10 cellular contexts compared by ENCODE assay signal in genomic region chr12:55724940-55725309, GRCh38. TPM values are rescaled to one million over a fixed set of nuclear protein-coding genes. Genes with fewer than 3 reads are reported as not detected.
A peak's percentile ranks its signal among the peaks of the same experiment; 100 is the strongest.
DNase-seq lines count a peak whose midpoint lies in the region; FAIRE-seq and TF ChIP-seq lines count a peak whose summit lies in the region.
"Had no signal": no experiment of that assay in that cellular context is flagged by ENCODE, and none has a peak within 500 bp of the region (broad histone marks: within the 10 kb centered on the region; RNA-seq: fewer than 3 reads in every experiment).

No MANE protein-coding gene starts in this region.

- H3K4me3 ChIP-seq in mammary epithelial cell (replicated peaks in 1 of 3; ENCODE audit: insufficient read depth in 1 of 3, low read depth in 2 of 3, low read length in 3 of 3), result no peak overlapping the region
- no peak overlapping the region for H3K4me3 ChIP-seq in spleen

- no peaks in the 10 kb centered on the region for H3K27me3 ChIP-seq in mammary epithelial cell (ENCODE audit: insufficient read depth, low read length)
- no peaks in the 10 kb centered on the region for H3K27me3 ChIP-seq in spleen (replicated peaks in 1 of 7)

- dilution Hi-C loops in mammary epithelial cell (cut with HindIII; ENCODE audit: low sequenced_read_pairs), result loop anchor here (5.0 to 10.0 kb wide), 2 partner anchors 48 to 230 kb away; no protein-coding TSS in a partner anchor

- H3K79me2 ChIP-seq in mammary epithelial cell (ENCODE audit: insufficient read depth, low read length), result peaks cover 37% of the 10 kb centered on the region

- no peak overlapping the region for H3K9ac ChIP-seq in mammary epithelial cell (ENCODE audit: insufficient read depth, low read length)

- no peaks in the 10 kb centered on the region for H3K9me3 Mint-ChIP-seq in MCF 10A (ENCODE audit: unreplicated experiment)
- H3K9me3 Mint-ChIP-seq in brain, result no peaks in the 10 kb centered on the region
- no peaks in the 10 kb centered on the region for H3K9me3 Mint-ChIP-seq in nephron
- no peaks in the 10 kb centered on the region for H3K9me3 Mint-ChIP-seq in type B pancreatic cell
- H3K9me3 Mint-ChIP-seq: naive B cell had no signal

- H3K4me2 ChIP-seq in mammary epithelial cell (ENCODE audit: insufficient read depth, low read depth, low read length), result no peak overlapping the region

- H3K27ac ChIP-seq in mammary epithelial cell (ENCODE audit: insufficient read depth, low read depth, low read length) (no peak overlapping the region), spleen (peak overlapping the region in 4 of 8 donors; percentile 15 to 64 (median 40))

- CTCF ChIA-PET in MCF 10A (lab: Yijun Ruan, JAX) (interaction anchor here (0.6 to 1.8 kb wide), 6 partner anchors 8 to 1325 kb away, joined by 3 to 10 read pairs (median 4); no protein-coding TSS in a partner anchor), mammary epithelial cell (lab: Charles Lee; ENCODE audit: low non-redundant PET) (interaction anchor here (0.6 to 0.7 kb wide), 2 partner anchors 12 to 64 kb away, joined by 3 to 8 read pairs; no protein-coding TSS in a partner anchor)

- H3K9me3 ChIP-seq in mammary epithelial cell (replicated peaks; ENCODE audit: insufficient read depth, low read length) (no peaks in the 10 kb centered on the region), spleen (no peaks in the 10 kb centered on the region)

- TF ChIP-seq CTCF in MCF 10A (IDR thresholded peaks at IDR 0.05; ENCODE audit: unreplicated experiment), result no peak
- no peak for TF ChIP-seq CTCF in mammary epithelial cell (conservative IDR thresholded peaks at IDR 0.05 in 1 of 2, IDR thresholded peaks at IDR 0.05 in 1 of 2; ENCODE audit: extremely low read depth in 1 of 2, insufficient read depth in 1 of 2, low read depth in 1 of 2, low read length in 2 of 2)
- peak in 1 of 2 experiments; percentile 1 for TF ChIP-seq CTCF in brain (conservative IDR thresholded peaks at IDR 0.05)
- no peak for TF ChIP-seq CTCF in nephron (IDR thresholded peaks at IDR 0.05; ENCODE audit: unreplicated experiment in 3 of 3)
- peak; percentile 13 for TF ChIP-seq CTCF in type B pancreatic cell (conservative IDR thresholded peaks at IDR 0.05)
- TF ChIP-seq CTCF in spleen (IDR thresholded peaks at IDR 0.05 in 8 of 11, conservative IDR thresholded peaks at IDR 0.05 in 3 of 11), result no peak

- H3K4me1 ChIP-seq in mammary epithelial cell (ENCODE audit: insufficient read depth, low read length), result peaks cover 33% of the 10 kb centered on the region
- peaks cover 34 to 92% (median 66%) of the 10 kb centered on the region in 6 donors for H3K4me1 ChIP-seq in spleen

- BruUV-seq in MCF 10A (replicated peaks; lab: Mats Ljungman, UMichigan) (no TSS peak), mammary epithelial cell (replicated peaks; lab: Mats Ljungman, UMichigan) (no TSS peak)

- WGBS in mammary epithelial cell (ENCODE audit: low coverage, missing lambda C conversion rate), result 63% methylated on average over 3 of the region's 3 CpGs
- 55 to 73% (median 66%) methylated on average over 3 of the region's 3 CpGs for WGBS in spleen, 5 donors

- no peak overlapping the region for H3K27ac Mint-ChIP-seq in MCF 10A (ENCODE audit: low read depth, unreplicated experiment)
- peak overlapping the region; percentile 72 to 98 (median 80) for H3K27ac Mint-ChIP-seq in brain
- H3K27ac Mint-ChIP-seq in nephron, result peak overlapping the region; percentile 46 to 66 (median 48)
- H3K27ac Mint-ChIP-seq in type B pancreatic cell, result peak overlapping the region; percentile 17

- H3K36me3 Mint-ChIP-seq in MCF 10A (ENCODE audit: insufficient read depth, unreplicated experiment) (peaks cover 42% of the 10 kb centered on the region), brain (peaks cover 31% of the 10 kb centered on the region), nephron (ENCODE audit: low read depth) (peaks cover 38% of the 10 kb centered on the region), type B pancreatic cell (peaks cover 16% of the 10 kb centered on the region)
- H3K36me3 Mint-ChIP-seq: naive B cell had no signal

- H4K20me1 ChIP-seq in mammary epithelial cell (ENCODE audit: insufficient read depth, low read length), result no peaks in the 10 kb centered on the region

- POLR2A ChIA-PET in MCF 10A (lab: Yijun Ruan, JAX), result interaction anchor here (0.6 to 1.3 kb wide), 3 partner anchors 9 to 1293 kb away, joined by 3 to 5 read pairs (median 3); no protein-coding TSS in a partner anchor

- no peaks in the 10 kb centered on the region for H3K27me3 Mint-ChIP-seq in MCF 10A (ENCODE audit: insufficient read depth, unreplicated experiment)
- peaks cover 6% of the 10 kb centered on the region for H3K27me3 Mint-ChIP-seq in brain
- peaks cover 5% of the 10 kb centered on the region for H3K27me3 Mint-ChIP-seq in nephron (ENCODE audit: low read depth)
- no peaks in the 10 kb centered on the region for H3K27me3 Mint-ChIP-seq in type B pancreatic cell
- H3K27me3 Mint-ChIP-seq: naive B cell had no signal

- TF ChIP-seq POLR2A in spleen (IDR thresholded peaks at IDR 0.05) (no peak), GM12892 (IDR thresholded peaks at IDR 0.05; ENCODE audit: low read depth, low read length) (no peak)

- DNase-seq in MCF 10A (ENCODE audit: unreplicated experiment) (no peak), mammary epithelial cell (no peak), type B pancreatic cell (ENCODE audit: extremely low spot score, unreplicated experiment) (no peak), spleen (no peak), NCI-H1436 treated with DMSO at 0.1 percent for 48 hours (lab: John Stamatoyannopoulos, UW) (no peak), GM12892 (ENCODE audit: insufficient read length) (no peak)
- DNase-seq: NCI-H187 treated with DMSO at 0.1 percent for 48 hours had no signal

- H3K36me3 ChIP-seq in mammary epithelial cell (ENCODE audit: insufficient read depth, low read length) (peaks cover 13% of the 10 kb centered on the region), spleen (peaks cover 0 to 77% (median 42%) of the 10 kb centered on the region in 6 donors)

- in situ Hi-C loops in mammary epithelial cell (cut with MboI; ENCODE audit: low sequenced_read_pairs in 2 of 2), result loop anchor here (25.0 kb wide), 2 partner anchors 362 to 487 kb away; partner anchors contain the start of genes ERBB3 (in 1 of the 2), NABP2 (in 1 of the 2) and RNF41 (in 1 of the 2)

- H3K4me3 Mint-ChIP-seq in MCF 10A (ENCODE audit: unreplicated experiment), result peak overlapping the region; percentile 3
- H3K4me3 Mint-ChIP-seq in brain, result peak overlapping the region; percentile 39 to 89 (median 51)
- H3K4me3 Mint-ChIP-seq in nephron, result peak overlapping the region; percentile 70 to 94 (median 90)
- H3K4me3 Mint-ChIP-seq in type B pancreatic cell, result peak overlapping the region; percentile 42

- peaks cover 14% of the 10 kb centered on the region for H3K4me1 Mint-ChIP-seq in MCF 10A (ENCODE audit: insufficient read depth, unreplicated experiment)
- peaks cover 51% of the 10 kb centered on the region for H3K4me1 Mint-ChIP-seq in brain
- H3K4me1 Mint-ChIP-seq in nephron, result peaks cover 56% of the 10 kb centered on the region
- H3K4me1 Mint-ChIP-seq in type B pancreatic cell (ENCODE audit: unreplicated experiment), result peaks cover 37% of the 10 kb centered on the region

- intact Hi-C loops in MCF 10A (cut with micrococcal nuclease), result no loop called here
- intact Hi-C loops in mammary epithelial cell (cut with micrococcal nuclease), result loop anchor here (1.0 kb wide), 1 partner anchor 12 kb away; no protein-coding TSS in a partner anchor
- intact Hi-C loops in spleen (cut with DNase I; ENCODE audit: low total_unique reads), result no loop called here

- no peak overlapping the region for H2AFZ ChIP-seq in mammary epithelial cell (ENCODE audit: low read depth, low read length)

- FAIRE-seq in GM12892 (lab: Jason Lieb, UNC), result no peak

RNA-seq across cellular contexts. Expression of gene CD63, which starts 3.9 kb away (rescaled TPM):
- total RNA-seq in MCF 10A (2022), result 552 and 724 TPM in 2 replicates
- 100 to 1,000 TPM; 552 to 814 TPM for total RNA-seq in mammary epithelial cell
- polyA plus RNA-seq in mammary epithelial cell, result 822 TPM
- 467 TPM for polyA minus RNA-seq in mammary epithelial cell
- 568 TPM for polyA plus RNA-seq in brain (ENCODE audit: insufficient read depth, low read depth, low replicate concordance)
- total RNA-seq in type B pancreatic cell (ENCODE audit: low replicate concordance), result 525 and 567 TPM in 2 replicates
- total RNA-seq in spleen, result 100 to 1,000 TPM; 440 to 750 (median 627) TPM
- polyA plus RNA-seq in spleen, result 100 to 1,000 TPM; 395 to 693 (median 509) TPM
- 131 TPM for polyA plus RNA-seq in GM12892 (2012; ENCODE audit: missing spikeins)

RNA-seq across cellular contexts. Expression of gene RDH5, which starts 4.7 kb away (rescaled TPM):
- total RNA-seq in MCF 10A (2022) (2.5 and 3.9 TPM in 2 replicates), mammary epithelial cell (1 to 10 TPM; 2.5 to 4.4 TPM), type B pancreatic cell (ENCODE audit: low replicate concordance) (7.4 and 14.1 TPM in 2 replicates), spleen (10 to 100 TPM in 5 of 7 donors, 1 to 10 TPM in 2; 7.4 to 17.4 (median 15.5) TPM)
- polyA plus RNA-seq in mammary epithelial cell (2.1 TPM), brain (ENCODE audit: insufficient read depth, low read depth, low replicate concordance) (2.0 TPM), spleen (10 to 100 TPM in 1 of 3 donors, 1 to 10 TPM in 2; 4.7 to 12.1 (median 9.9) TPM)
- 3.1 TPM for polyA minus RNA-seq in mammary epithelial cell
- 3.9 TPM for polyA plus RNA-seq in GM12892 (2012; ENCODE audit: missing spikeins)

RNA-seq across cellular contexts. Expression of gene BLOC1S1, which starts 9.1 kb away (rescaled TPM):
- total RNA-seq in MCF 10A (2022) (75.8 and 84.3 TPM in 2 replicates), mammary epithelial cell (10 to 100 TPM; 29.7 to 71.0 TPM), type B pancreatic cell (ENCODE audit: low replicate concordance) (89.9 and 98.6 TPM in 2 replicates), spleen (100 to 1,000 TPM; 113 to 228 (median 141) TPM)
- polyA plus RNA-seq in mammary epithelial cell (123 TPM), brain (ENCODE audit: insufficient read depth, low read depth, low replicate concordance) (257 TPM), spleen (100 to 1,000 TPM; 278 to 304 (median 282) TPM)
- polyA minus RNA-seq in mammary epithelial cell, result 42.0 TPM
- polyA plus RNA-seq in GM12892 (2012; ENCODE audit: missing spikeins), result 87.6 TPM

RNA-seq across cellular contexts. Expression of gene ITGA7, which starts 17.2 kb away (rescaled TPM):
- 2.1 and 3.0 TPM in 2 replicates for total RNA-seq in MCF 10A (2022)
- 1 to 10 TPM in 1 of 2 donors, under 1 TPM in 1; 0.33 to 2.1 TPM for total RNA-seq in mammary epithelial cell
- polyA plus RNA-seq in mammary epithelial cell, result 0.28 TPM
- polyA minus RNA-seq in mammary epithelial cell, result not detected
- 17.4 TPM for polyA plus RNA-seq in brain (ENCODE audit: insufficient read depth, low read depth, low replicate concordance)
- total RNA-seq in type B pancreatic cell (ENCODE audit: low replicate concordance), result 10.4 and 39.2 TPM in 2 replicates
- total RNA-seq in spleen, result 10 to 100 TPM; 13.8 to 93.2 (median 24.7) TPM
- polyA plus RNA-seq in spleen, result 10 to 100 TPM in 1 of 3 donors, 1 to 10 TPM in 2; 4.4 to 18.0 (median 8.6) TPM
- polyA plus RNA-seq in GM12892 (2012; ENCODE audit: missing spikeins), result 2.2 TPM

RNA-seq across cellular contexts. Expression of gene GDF11, which starts 18.0 kb away (rescaled TPM):
- total RNA-seq in MCF 10A (2022) (1.9 TPM in 2 replicates), mammary epithelial cell (10 to 100 TPM in 1 of 2 donors, 1 to 10 TPM in 1; 2.2 to 11.1 TPM), type B pancreatic cell (ENCODE audit: low replicate concordance) (11.8 and 40.1 TPM in 2 replicates), spleen (10 to 100 TPM in 5 of 7 donors, 1 to 10 TPM in 2; 6.1 to 14.5 (median 10.7) TPM)
- polyA plus RNA-seq in mammary epithelial cell (8.1 TPM), brain (ENCODE audit: insufficient read depth, low read depth, low replicate concordance) (26.9 TPM), spleen (1 to 10 TPM; 3.5 to 5.5 (median 4.0) TPM)
- polyA minus RNA-seq in mammary epithelial cell, result 7.4 TPM
- polyA plus RNA-seq in GM12892 (2012; ENCODE audit: missing spikeins), result 3.0 TPM

Comparison
In these comparisons a context has a peak if more than half of its experiments do, and no peak if none do; other contexts are left out.
1. H3K4me3 Mint-ChIP-seq: peak in every context shown above with its lines; median percentile 90 in nephron; 51 in brain; 42 in type B pancreatic cell; 3 in MCF 10A.